16 cellular contexts compared by ENCODE assay signal in genomic region chr15:76135516-76135915, GRCh38.
DNase-seq lines count a peak whose midpoint lies in the region; ATAC-seq and TF ChIP-seq lines count a peak whose summit lies in the region.
"Had no signal": no experiment of that assay in that cellular context is flagged by ENCODE, and none has a peak within 500 bp of the region (broad histone marks: within the 10 kb centered on the region; RNA-seq: fewer than 3 reads in every experiment).

No MANE protein-coding gene starts in this region.

- H3K36me3 ChIP-seq in OCI-LY3 (replicated peaks; ENCODE audit: low read depth, low read length), result peaks cover 13% of the 10 kb centered on the region

- H3K4me1 ChIP-seq in OCI-LY3 (ENCODE audit: low read length), result peaks cover 69% of the 10 kb centered on the region

- H3K9me3 ChIP-seq in OCI-LY3 (ENCODE audit: insufficient read depth, low read length), result peaks cover 10% of the 10 kb centered on the region

- H4K20me1 ChIP-seq in OCI-LY3 (ENCODE audit: insufficient read depth, low read length), result no peaks in the 10 kb centered on the region

- TF ChIP-seq CTCF in activated CD8-positive, alpha-beta T cell treated with anti-CD3 and anti-CD28 coated beads for 36 hours (IDR thresholded peaks at IDR 0.05), result no peak
- TF ChIP-seq CTCF in OCI-LY3 (IDR thresholded peaks at IDR 0.05; ENCODE audit: low read depth, low read length), result no peak

- peaks cover 9% of the 10 kb centered on the region; the same call in 1 of the 2 replicates for H3K27me3 ChIP-seq in OCI-LY3 (ENCODE audit: low read depth, low read length)

- no peak overlapping the region for H2AFZ ChIP-seq in OCI-LY3 (ENCODE audit: low read depth, low read length)
- H2AFZ ChIP-seq: GM23248 had no signal

- CTCF ChIA-PET in activated CD8-positive, alpha-beta T cell treated with anti-CD3 and anti-CD28 coated beads for 36 hours (lab: Charles Lee), result interaction anchor here (0.9 to 1.5 kb wide), 3 partner anchors 11 to 175 kb away, joined by 3 to 5 read pairs (median 3); no protein-coding TSS in a partner anchor
- CTCF ChIA-PET in activated CD8-positive, alpha-beta T cell treated with anti-CD3 and anti-CD28 coated beads, Interleukin-2, amount 10 ng/mL, durations not matched to agents 7 days and 5 days (lab: Charles Lee), result interaction anchor here (1.3 kb wide), 1 partner anchor 13 kb away, joined by 4 read pairs; no protein-coding TSS in a partner anchor

- peak overlapping the region; percentile 33 for H3K4me3 ChIP-seq in OCI-LY3 (ENCODE audit: low read length)
- H3K4me3 ChIP-seq: GM23248 had no signal

- peaks cover 11% of the 10 kb centered on the region for H3K4me1 Mint-ChIP-seq in activated CD8-positive, alpha-beta T cell treated with anti-CD3 and anti-CD28 coated beads for 36 hours (ENCODE audit: low read depth)
- peaks cover 13% of the 10 kb centered on the region for H3K4me1 Mint-ChIP-seq in activated CD8-positive, alpha-beta T cell treated with anti-CD3 and anti-CD28 coated beads, Interleukin-2, amount 10 ng/mL, durations not matched to agents 7 days and 5 days (ENCODE audit: low read depth)
- H3K4me1 Mint-ChIP-seq in activated T-helper 17 cell treated with anti-CD3 and anti-CD28 coated beads, Interleukin-2, amount 50 U/mL, for 72 hours, result no peaks in the 10 kb centered on the region

- peaks cover 12% of the 10 kb centered on the region for H3K27me3 Mint-ChIP-seq in activated CD8-positive, alpha-beta T cell treated with anti-CD3 and anti-CD28 coated beads for 36 hours
- H3K27me3 Mint-ChIP-seq in activated CD8-positive, alpha-beta T cell treated with anti-CD3 and anti-CD28 coated beads, Interleukin-2, amount 10 ng/mL, durations not matched to agents 7 days and 5 days (ENCODE audit: low read depth), result peaks cover 25% of the 10 kb centered on the region
- peaks cover 25% of the 10 kb centered on the region for H3K27me3 Mint-ChIP-seq in activated T-helper 17 cell treated with anti-CD3 and anti-CD28 coated beads, Interleukin-2, amount 50 U/mL, for 72 hours

- no peak overlapping the region for H3K27ac Mint-ChIP-seq in activated CD8-positive, alpha-beta T cell treated with anti-CD3 and anti-CD28 coated beads for 36 hours
- H3K27ac Mint-ChIP-seq in activated CD8-positive, alpha-beta T cell treated with anti-CD3 and anti-CD28 coated beads, Interleukin-2, amount 10 ng/mL, durations not matched to agents 7 days and 5 days, result no peak overlapping the region
- no peak overlapping the region for H3K27ac Mint-ChIP-seq in activated T-helper 17 cell treated with anti-CD3 and anti-CD28 coated beads, Interleukin-2, amount 50 U/mL, for 72 hours
- H3K27ac Mint-ChIP-seq: CD4-positive, alpha-beta memory T cell had no signal

- H3K27ac ChIP-seq in OCI-LY3 (ENCODE audit: low read length) (peak overlapping the region; percentile 91), substantia nigra (ENCODE audit: low read depth, low read length, poor library complexity, severe bottlenecking) (no peak overlapping the region)
- H3K27ac ChIP-seq: GM23248 had no signal

- no peaks in the 10 kb centered on the region for H3K36me3 Mint-ChIP-seq in activated CD8-positive, alpha-beta T cell treated with anti-CD3 and anti-CD28 coated beads for 36 hours (ENCODE audit: low read depth)
- H3K36me3 Mint-ChIP-seq in activated CD8-positive, alpha-beta T cell treated with anti-CD3 and anti-CD28 coated beads, Interleukin-2, amount 10 ng/mL, durations not matched to agents 7 days and 5 days (ENCODE audit: low read depth), result no peaks in the 10 kb centered on the region
- no peaks in the 10 kb centered on the region for H3K36me3 Mint-ChIP-seq in activated T-helper 17 cell treated with anti-CD3 and anti-CD28 coated beads, Interleukin-2, amount 50 U/mL, for 72 hours (ENCODE audit: low read depth)
- H3K36me3 Mint-ChIP-seq: CD4-positive, alpha-beta memory T cell had no signal

- POLR2A ChIA-PET in activated CD8-positive, alpha-beta T cell treated with anti-CD3 and anti-CD28 coated beads for 36 hours (lab: Charles Lee), result interaction anchor here (0.9 to 1.0 kb wide), 2 partner anchors 18 to 79 kb away, joined by 3 to 4 read pairs; no protein-coding TSS in a partner anchor
- POLR2A ChIA-PET in activated CD8-positive, alpha-beta T cell treated with anti-CD3 and anti-CD28 coated beads, Interleukin-2, amount 10 ng/mL, durations not matched to agents 7 days and 5 days (lab: Charles Lee), result no interaction called here

- H3K9ac ChIP-seq in OCI-LY3 (ENCODE audit: low read length), result peak overlapping the region; percentile 60; the same call in 1 of the 2 replicates
- H3K9ac ChIP-seq: GM23248 had no signal

- peak overlapping the region; percentile 53 for H3K4me2 ChIP-seq in OCI-LY3 (ENCODE audit: low read length)

- no peaks in the 10 kb centered on the region for H3K9me3 Mint-ChIP-seq in activated CD8-positive, alpha-beta T cell treated with anti-CD3 and anti-CD28 coated beads for 36 hours
- H3K9me3 Mint-ChIP-seq in activated CD8-positive, alpha-beta T cell treated with anti-CD3 and anti-CD28 coated beads, Interleukin-2, amount 10 ng/mL, durations not matched to agents 7 days and 5 days (ENCODE audit: insufficient read depth), result no peaks in the 10 kb centered on the region
- H3K9me3 Mint-ChIP-seq in activated T-helper 17 cell treated with anti-CD3 and anti-CD28 coated beads, Interleukin-2, amount 50 U/mL, for 72 hours, result no peaks in the 10 kb centered on the region

- no peak overlapping the region for H3K4me3 Mint-ChIP-seq in activated CD8-positive, alpha-beta T cell treated with anti-CD3 and anti-CD28 coated beads for 36 hours
- no peak overlapping the region for H3K4me3 Mint-ChIP-seq in activated CD8-positive, alpha-beta T cell treated with anti-CD3 and anti-CD28 coated beads, Interleukin-2, amount 10 ng/mL, durations not matched to agents 7 days and 5 days
- no peak overlapping the region for H3K4me3 Mint-ChIP-seq in activated T-helper 17 cell treated with anti-CD3 and anti-CD28 coated beads, Interleukin-2, amount 50 U/mL, for 72 hours
- H3K4me3 Mint-ChIP-seq: CD4-positive, alpha-beta memory T cell had no signal

- no peak for DNase-seq in activated CD8-positive, alpha-beta T cell treated with anti-CD3 and anti-CD28 coated beads for 36 hours
- no peak for DNase-seq in activated CD8-positive, alpha-beta T cell treated with anti-CD3 and anti-CD28 coated beads, Interleukin-2, amount 10 ng/mL, durations not matched to agents 7 days and 5 days
- no peak for DNase-seq in stimulated activated naive CD8-positive, alpha-beta T cell treated with anti-CD3 and anti-CD28 coated beads, Interleukin-15, Interleukin-2, amounts not matched to agents 100 U/mL and 50 U/mL, for 24 hours
- no peak for DNase-seq in substantia nigra (lab: John Stamatoyannopoulos, UW)
- DNase-seq: C1 segment of cervical spinal cord; Calu3; CD4-positive, alpha-beta memory T cell; COR-L47; DMS153; DND-41; GM23248; H7; HCEC 1CT had no signal

- no peaks in the 10 kb centered on the region for H3K79me2 ChIP-seq in OCI-LY3 (ENCODE audit: low read length)

- intact Hi-C loops in activated CD8-positive, alpha-beta T cell treated with anti-CD3 and anti-CD28 coated beads for 36 hours (cut with micrococcal nuclease), result loop anchor here (10.0 kb wide), 1 partner anchor 321 kb away; no protein-coding TSS in a partner anchor

- peak; percentile 35 for ATAC-seq in activated CD8-positive, alpha-beta T cell treated with anti-CD3 and anti-CD28 coated beads for 36 hours
- no peak for ATAC-seq in activated CD8-positive, alpha-beta T cell treated with anti-CD3 and anti-CD28 coated beads, Interleukin-2, amount 10 ng/mL, durations not matched to agents 7 days and 5 days
- peak; percentile 65 for ATAC-seq in activated T-helper 17 cell treated with anti-CD3 and anti-CD28 coated beads, Interleukin-2, amount 50 U/mL, for 72 hours (replicated peaks)
- peak; percentile 28 for ATAC-seq in stimulated activated naive CD8-positive, alpha-beta T cell treated with anti-CD3 and anti-CD28 coated beads, Interleukin-15, Interleukin-2, amounts not matched to agents 100 U/mL and 50 U/mL, for 24 hours
- ATAC-seq in HG02973 (IDR thresholded peaks at IDR 0.05; ENCODE audit: unreplicated experiment), result no peak

Comparison
In these comparisons a context has a peak if more than half of its experiments do, and no peak if none do; other contexts are left out.
1. ATAC-seq: peak in activated CD8-positive, alpha-beta T cell treated with anti-CD3 and anti-CD28 coated beads for 36 hours (single experiment), activated T-helper 17 cell treated with anti-CD3 and anti-CD28 coated beads, Interleukin-2, amount 50 U/mL, for 72 hours (single experiment) and stimulated activated naive CD8-positive, alpha-beta T cell treated with anti-CD3 and anti-CD28 coated beads, Interleukin-15, Interleukin-2, amounts not matched to agents 100 U/mL and 50 U/mL, for 24 hours (single experiment); none in activated CD8-positive, alpha-beta T cell treated with anti-CD3 and anti-CD28 coated beads, Interleukin-2, amount 10 ng/mL, durations not matched to agents 7 days and 5 days (single experiment) and HG02973 (single experiment).